1 cellular context compared by ENCODE assay signal in genomic region chr3:157512534-157512933, GRCh38.
TF ChIP-seq lines count a peak whose summit lies in the region.

No MANE protein-coding gene starts in this region.

TF ChIP-seq in K562, 482 proteins besides CTCF, POLR2A, EP300 and RAD21 (continued from another document and continues in another):
- TF ChIP-seq PREB (CRISPR knock-in tag; IDR thresholded peaks at IDR 0.05): no peak
- no peak for TF ChIP-seq NR1H2 (CRISPR knock-in tag; IDR thresholded peaks at IDR 0.05)
- peak; percentile 30; the same call in 1 of the 2 replicates for TF ChIP-seq ZNF134 (CRISPR knock-in tag; conservative IDR thresholded peaks at IDR 0.05)
- TF ChIP-seq SMAD4 (CRISPR knock-in tag; conservative IDR thresholded peaks at IDR 0.05): peak; percentile 87
- TF ChIP-seq FOS (IDR thresholded peaks at IDR 0.05; ENCODE audit: extremely low read depth, insufficient read length): peak; percentile 38
- no peak for TF ChIP-seq ZNF146 (CRISPR knock-in tag; IDR thresholded peaks at IDR 0.05; ENCODE audit: unreplicated experiment)
- TF ChIP-seq, protein P1, sequence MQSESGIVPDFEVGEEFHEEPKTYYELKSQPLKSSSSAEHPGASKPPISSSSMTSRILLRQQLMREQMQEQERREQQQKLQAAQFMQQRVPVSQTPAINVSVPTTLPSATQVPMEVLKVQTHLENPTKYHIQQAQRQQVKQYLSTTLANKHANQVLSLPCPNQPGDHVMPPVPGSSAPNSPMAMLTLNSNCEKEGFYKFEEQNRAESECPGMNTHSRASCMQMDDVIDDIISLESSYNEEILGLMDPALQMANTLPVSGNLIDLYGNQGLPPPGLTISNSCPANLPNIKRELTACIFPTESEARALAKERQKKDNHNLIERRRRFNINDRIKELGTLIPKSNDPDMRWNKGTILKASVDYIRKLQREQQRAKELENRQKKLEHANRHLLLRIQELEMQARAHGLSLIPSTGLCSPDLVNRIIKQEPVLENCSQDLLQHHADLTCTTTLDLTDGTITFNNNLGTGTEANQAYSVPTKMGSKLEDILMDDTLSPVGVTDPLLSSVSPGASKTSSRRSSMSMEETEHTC (IDR thresholded peaks at IDR 0.05): peak; percentile 76
- TF ChIP-seq NR3C1 (CRISPR knock-in tag; IDR thresholded peaks at IDR 0.05): no peak
- TF ChIP-seq CBFA2T2 (conservative IDR thresholded peaks at IDR 0.05): peak; percentile 66
- 0 out of 2 replicates have a peak, but pooled peaks have one; percentile 30 for TF ChIP-seq ZBTB7A (IDR thresholded peaks at IDR 0.05; ENCODE audit: borderline replicate concordance, control insufficient read depth, low read depth, low read length)
- no peak for TF ChIP-seq SFPQ (IDR thresholded peaks at IDR 0.05; ENCODE audit: low read depth, low read length)
- TF ChIP-seq NCOR1 (IDR thresholded peaks at IDR 0.05): peak; percentile 49; the same call in 1 of the 2 replicates
- TF ChIP-seq L3MBTL2 (IDR thresholded peaks at IDR 0.05): peak; percentile 56; the same call in 1 of the 2 replicates
- TF ChIP-seq, protein P2, sequence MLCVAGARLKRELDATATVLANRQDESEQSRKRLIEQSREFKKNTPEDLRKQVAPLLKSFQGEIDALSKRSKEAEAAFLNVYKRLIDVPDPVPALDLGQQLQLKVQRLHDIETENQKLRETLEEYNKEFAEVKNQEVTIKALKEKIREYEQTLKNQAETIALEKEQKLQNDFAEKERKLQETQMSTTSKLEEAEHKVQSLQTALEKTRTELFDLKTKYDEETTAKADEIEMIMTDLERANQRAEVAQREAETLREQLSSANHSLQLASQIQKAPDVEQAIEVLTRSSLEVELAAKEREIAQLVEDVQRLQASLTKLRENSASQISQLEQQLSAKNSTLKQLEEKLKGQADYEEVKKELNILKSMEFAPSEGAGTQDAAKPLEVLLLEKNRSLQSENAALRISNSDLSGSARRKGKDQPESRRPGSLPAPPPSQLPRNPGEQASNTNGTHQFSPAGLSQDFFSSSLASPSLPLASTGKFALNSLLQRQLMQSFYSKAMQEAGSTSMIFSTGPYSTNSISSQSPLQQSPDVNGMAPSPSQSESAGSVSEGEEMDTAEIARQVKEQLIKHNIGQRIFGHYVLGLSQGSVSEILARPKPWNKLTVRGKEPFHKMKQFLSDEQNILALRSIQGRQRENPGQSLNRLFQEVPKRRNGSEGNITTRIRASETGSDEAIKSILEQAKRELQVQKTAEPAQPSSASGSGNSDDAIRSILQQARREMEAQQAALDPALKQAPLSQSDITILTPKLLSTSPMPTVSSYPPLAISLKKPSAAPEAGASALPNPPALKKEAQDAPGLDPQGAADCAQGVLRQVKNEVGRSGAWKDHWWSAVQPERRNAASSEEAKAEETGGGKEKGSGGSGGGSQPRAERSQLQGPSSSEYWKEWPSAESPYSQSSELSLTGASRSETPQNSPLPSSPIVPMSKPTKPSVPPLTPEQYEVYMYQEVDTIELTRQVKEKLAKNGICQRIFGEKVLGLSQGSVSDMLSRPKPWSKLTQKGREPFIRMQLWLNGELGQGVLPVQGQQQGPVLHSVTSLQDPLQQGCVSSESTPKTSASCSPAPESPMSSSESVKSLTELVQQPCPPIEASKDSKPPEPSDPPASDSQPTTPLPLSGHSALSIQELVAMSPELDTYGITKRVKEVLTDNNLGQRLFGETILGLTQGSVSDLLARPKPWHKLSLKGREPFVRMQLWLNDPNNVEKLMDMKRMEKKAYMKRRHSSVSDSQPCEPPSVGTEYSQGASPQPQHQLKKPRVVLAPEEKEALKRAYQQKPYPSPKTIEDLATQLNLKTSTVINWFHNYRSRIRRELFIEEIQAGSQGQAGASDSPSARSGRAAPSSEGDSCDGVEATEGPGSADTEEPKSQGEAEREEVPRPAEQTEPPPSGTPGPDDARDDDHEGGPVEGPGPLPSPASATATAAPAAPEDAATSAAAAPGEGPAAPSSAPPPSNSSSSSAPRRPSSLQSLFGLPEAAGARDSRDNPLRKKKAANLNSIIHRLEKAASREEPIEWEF (CRISPR knock-in tag; IDR thresholded peaks at IDR 0.05): no peak
- TF ChIP-seq, protein P3, sequence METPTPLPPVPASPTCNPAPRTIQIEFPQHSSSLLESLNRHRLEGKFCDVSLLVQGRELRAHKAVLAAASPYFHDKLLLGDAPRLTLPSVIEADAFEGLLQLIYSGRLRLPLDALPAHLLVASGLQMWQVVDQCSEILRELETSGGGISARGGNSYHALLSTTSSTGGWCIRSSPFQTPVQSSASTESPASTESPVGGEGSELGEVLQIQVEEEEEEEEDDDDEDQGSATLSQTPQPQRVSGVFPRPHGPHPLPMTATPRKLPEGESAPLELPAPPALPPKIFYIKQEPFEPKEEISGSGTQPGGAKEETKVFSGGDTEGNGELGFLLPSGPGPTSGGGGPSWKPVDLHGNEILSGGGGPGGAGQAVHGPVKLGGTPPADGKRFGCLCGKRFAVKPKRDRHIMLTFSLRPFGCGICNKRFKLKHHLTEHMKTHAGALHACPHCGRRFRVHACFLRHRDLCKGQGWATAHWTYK (CRISPR knock-in tag; IDR thresholded peaks at IDR 0.05): 0 out of 2 replicates have a peak, but pooled peaks have one; percentile 18
- no peak for TF ChIP-seq NONO (IDR thresholded peaks at IDR 0.05; ENCODE audit: low read depth in 2 of 2, low read length in 1 of 2)
- peak; percentile 74 for TF ChIP-seq ADNP (tag; IDR thresholded peaks at IDR 0.05)
- TF ChIP-seq ZNF3 (CRISPR knock-in tag; IDR thresholded peaks at IDR 0.05): no peak
- TF ChIP-seq AFF4 (CRISPR knock-in tag; IDR thresholded peaks at IDR 0.05): no peak
- no peak for TF ChIP-seq SRSF3 (IDR thresholded peaks at IDR 0.05; ENCODE audit: insufficient read depth, low read length)
- no peak for TF ChIP-seq HSF4 (CRISPR knock-in tag; IDR thresholded peaks at IDR 0.05; ENCODE audit: borderline replicate concordance)
- no peak for TF ChIP-seq NEUROD1 (IDR thresholded peaks at IDR 0.05; ENCODE audit: borderline replicate concordance, low read depth, low read length, partially characterized antibody)
- no peak for TF ChIP-seq ZNF184 (CRISPR knock-in tag; IDR thresholded peaks at IDR 0.05)
- TF ChIP-seq SRSF7 (optimal IDR thresholded peaks at IDR 0.05; ENCODE audit: low read depth, low read length): no peak
- TF ChIP-seq, protein P4, sequence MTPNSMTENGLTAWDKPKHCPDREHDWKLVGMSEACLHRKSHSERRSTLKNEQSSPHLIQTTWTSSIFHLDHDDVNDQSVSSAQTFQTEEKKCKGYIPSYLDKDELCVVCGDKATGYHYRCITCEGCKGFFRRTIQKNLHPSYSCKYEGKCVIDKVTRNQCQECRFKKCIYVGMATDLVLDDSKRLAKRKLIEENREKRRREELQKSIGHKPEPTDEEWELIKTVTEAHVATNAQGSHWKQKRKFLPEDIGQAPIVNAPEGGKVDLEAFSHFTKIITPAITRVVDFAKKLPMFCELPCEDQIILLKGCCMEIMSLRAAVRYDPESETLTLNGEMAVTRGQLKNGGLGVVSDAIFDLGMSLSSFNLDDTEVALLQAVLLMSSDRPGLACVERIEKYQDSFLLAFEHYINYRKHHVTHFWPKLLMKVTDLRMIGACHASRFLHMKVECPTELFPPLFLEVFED (CRISPR knock-in tag; conservative IDR thresholded peaks at IDR 0.05): no peak
- TF ChIP-seq HNRNPK (IDR thresholded peaks at IDR 0.05; ENCODE audit: low read depth, low read length, poor library complexity, severe bottlenecking): no peak
- peak; percentile 90 for TF ChIP-seq SMARCA4 (IDR thresholded peaks at IDR 0.05)
- TF ChIP-seq, protein P5, sequence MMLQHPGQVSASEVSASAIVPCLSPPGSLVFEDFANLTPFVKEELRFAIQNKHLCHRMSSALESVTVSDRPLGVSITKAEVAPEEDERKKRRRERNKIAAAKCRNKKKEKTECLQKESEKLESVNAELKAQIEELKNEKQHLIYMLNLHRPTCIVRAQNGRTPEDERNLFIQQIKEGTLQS (IDR thresholded peaks at IDR 0.05): peak; percentile 91
- TF ChIP-seq, protein P5 (CRISPR knock-in tag; conservative IDR thresholded peaks at IDR 0.05): peak; percentile 80
- no peak for TF ChIP-seq MLLT1 (IDR thresholded peaks at IDR 0.05)
- TF ChIP-seq, protein P6, sequence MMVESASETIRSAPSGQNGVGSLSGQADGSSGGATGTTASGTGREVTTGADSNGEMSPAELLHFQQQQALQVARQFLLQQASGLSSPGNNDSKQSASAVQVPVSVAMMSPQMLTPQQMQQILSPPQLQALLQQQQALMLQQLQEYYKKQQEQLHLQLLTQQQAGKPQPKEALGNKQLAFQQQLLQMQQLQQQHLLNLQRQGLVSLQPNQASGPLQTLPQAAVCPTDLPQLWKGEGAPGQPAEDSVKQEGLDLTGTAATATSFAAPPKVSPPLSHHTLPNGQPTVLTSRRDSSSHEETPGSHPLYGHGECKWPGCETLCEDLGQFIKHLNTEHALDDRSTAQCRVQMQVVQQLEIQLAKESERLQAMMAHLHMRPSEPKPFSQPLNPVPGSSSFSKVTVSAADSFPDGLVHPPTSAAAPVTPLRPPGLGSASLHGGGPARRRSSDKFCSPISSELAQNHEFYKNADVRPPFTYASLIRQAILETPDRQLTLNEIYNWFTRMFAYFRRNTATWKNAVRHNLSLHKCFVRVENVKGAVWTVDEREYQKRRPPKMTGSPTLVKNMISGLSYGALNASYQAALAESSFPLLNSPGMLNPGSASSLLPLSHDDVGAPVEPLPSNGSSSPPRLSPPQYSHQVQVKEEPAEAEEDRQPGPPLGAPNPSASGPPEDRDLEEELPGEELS (CRISPR knock-in tag; IDR thresholded peaks at IDR 0.05; ENCODE audit: borderline replicate concordance): no peak
- peak; percentile 50; the same call in 1 of the 2 replicates for TF ChIP-seq USF1 (CRISPR knock-in tag; IDR thresholded peaks at IDR 0.05)
- TF ChIP-seq HMG20B (CRISPR knock-in tag; IDR thresholded peaks at IDR 0.05): no peak
- peak; percentile 60; the same call in 1 of the 2 replicates for TF ChIP-seq RAD51 (IDR thresholded peaks at IDR 0.05; ENCODE audit: borderline replicate concordance, low read depth)
- TF ChIP-seq PHF21A (IDR thresholded peaks at IDR 0.05; ENCODE audit: borderline replicate concordance, low read depth): no peak
- no peak for TF ChIP-seq RBFOX2 (IDR thresholded peaks at IDR 0.05; ENCODE audit: low read depth, low read length)
